Comparison of ENCODE assay signal across 16 cellular contexts in genomic region chr11:25927391-25927790, GRCh38.
"Had no signal": no experiment of that assay in that cellular context is flagged by ENCODE, and none has a peak within 500 bp of the region (broad histone marks: within the 10 kb centered on the region; RNA-seq: fewer than 3 reads in every experiment).

No MANE protein-coding gene starts in this region.

- H3K9me3 ChIP-seq: body of pancreas, thyroid gland had no signal

- H3K27ac ChIP-seq: body of pancreas, skin epidermis, thyroid gland had no signal

- H3K27me3 ChIP-seq: body of pancreas, thyroid gland had no signal

- H3K27me3 Mint-ChIP-seq: activated naive CD4-positive, alpha-beta T cell treated with anti-CD3 and anti-CD28 coated beads, Interleukin-2, amount 50 U/mL, for 24 hours; dendritic cell treated with granulocyte-macrophage colony-stimulating factor and Interleukin-4, amounts not matched to agents 40 ng/mL and 50 ng/mL, for 4 days had no signal

- H3K36me3 Mint-ChIP-seq: activated naive CD4-positive, alpha-beta T cell treated with anti-CD3 and anti-CD28 coated beads, Interleukin-2, amount 50 U/mL, for 24 hours; stimulated activated effector memory CD8-positive, alpha-beta T cell treated with anti-CD3 and anti-CD28 coated beads, Interleukin-12 subunit alpha, Interleukin-12 subunit beta, amount 100 ng/mL, for 72 hours had no signal

- ATAC-seq: activated CD4-positive, CD25-positive, alpha-beta regulatory T cell treated with anti-CD3 and anti-CD28 coated beads, Interleukin-2, amount 50 U/mL, for 24 hours; body of pancreas; mucosa of descending colon; natural killer cell; stimulated activated effector memory CD8-positive, alpha-beta T cell treated with anti-CD3 and anti-CD28 coated beads, Interleukin-12 subunit alpha, Interleukin-12 subunit beta, amount 100 ng/mL, for 72 hours had no signal

- H3K36me3 ChIP-seq: thyroid gland had no signal

- H3K4me1 ChIP-seq: body of pancreas, thyroid gland had no signal

- H3K4me3 Mint-ChIP-seq: activated naive CD4-positive, alpha-beta T cell treated with anti-CD3 and anti-CD28 coated beads, Interleukin-2, amount 50 U/mL, for 24 hours; dendritic cell treated with granulocyte-macrophage colony-stimulating factor and Interleukin-4, amounts not matched to agents 40 ng/mL and 50 ng/mL, for 4 days; natural killer cell; stimulated activated effector memory CD8-positive, alpha-beta T cell treated with anti-CD3 and anti-CD28 coated beads, Interleukin-12 subunit alpha, Interleukin-12 subunit beta, amount 100 ng/mL, for 72 hours; T-helper 1 cell treated with Interleukin-12 subunit alpha and Interleukin-12 subunit beta and Interleukin-4 antibody, amounts not matched to agents 30 μg/mL and 1 μg/mL, for 36 hours had no signal

- H3K27ac Mint-ChIP-seq: activated naive CD4-positive, alpha-beta T cell treated with anti-CD3 and anti-CD28 coated beads, Interleukin-2, amount 50 U/mL, for 24 hours; dendritic cell treated with granulocyte-macrophage colony-stimulating factor and Interleukin-4, amounts not matched to agents 40 ng/mL and 50 ng/mL, for 4 days; natural killer cell; stimulated activated effector memory CD8-positive, alpha-beta T cell treated with anti-CD3 and anti-CD28 coated beads, Interleukin-12 subunit alpha, Interleukin-12 subunit beta, amount 100 ng/mL, for 72 hours; T-helper 1 cell treated with Interleukin-12 subunit alpha and Interleukin-12 subunit beta and Interleukin-4 antibody, amounts not matched to agents 30 μg/mL and 1 μg/mL, for 36 hours had no signal

- DNase-seq: activated CD4-positive, alpha-beta T cell treated with anti-CD3 and anti-CD28 coated beads, Interleukin-2, amount 50 U/mL, for 4 hours; activated T-cell treated with anti-CD3 and anti-CD28 coated beads, Interleukin-2, amount 50 U/mL, for 1 hour; amniotic stem cell; body of pancreas; erythroblast; head of caudate nucleus; mucosa of descending colon; natural killer cell; thyroid gland had no signal

- H3K4me1 Mint-ChIP-seq: activated naive CD4-positive, alpha-beta T cell treated with anti-CD3 and anti-CD28 coated beads, Interleukin-2, amount 50 U/mL, for 24 hours; natural killer cell; stimulated activated effector memory CD8-positive, alpha-beta T cell treated with anti-CD3 and anti-CD28 coated beads, Interleukin-12 subunit alpha, Interleukin-12 subunit beta, amount 100 ng/mL, for 72 hours had no signal

- H3K4me3 ChIP-seq: body of pancreas, lung, mucosa of descending colon, skin epidermis, thyroid gland had no signal
